Comparison of ENCODE assay signal across 18 cellular contexts in the genomic region with DNA sequence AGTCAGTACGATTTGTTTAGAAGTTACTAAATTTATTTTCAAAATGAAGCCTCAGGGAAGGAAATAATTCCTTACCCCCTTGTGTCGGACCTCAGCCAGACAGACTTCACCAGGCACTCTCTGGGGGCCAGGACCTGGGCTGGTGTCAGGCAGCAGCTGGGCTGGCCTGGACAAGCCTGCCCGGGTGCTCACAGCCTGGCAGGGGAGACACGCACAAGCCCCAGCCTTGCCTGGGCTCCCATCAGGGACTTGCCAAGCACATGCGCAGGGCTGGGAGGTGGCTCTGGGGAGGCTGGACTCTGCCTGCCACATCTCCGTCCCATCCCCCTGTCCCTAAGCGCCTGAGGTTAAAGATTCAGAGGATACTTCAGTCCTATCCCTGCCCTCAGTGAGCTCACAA. TPM values are rescaled to one million over a fixed set of nuclear protein-coding genes. Genes with fewer than 3 reads are reported as not detected.
A peak's percentile ranks its signal among the peaks of the same experiment; 100 is the strongest.
DNase-seq lines count a peak whose midpoint lies in the region; ATAC-seq and TF ChIP-seq lines count a peak whose summit lies in the region.
"Had no signal": no experiment of that assay in that cellular context is flagged by ENCODE, and none has a peak within 500 bp of the region (broad histone marks: within the 10 kb centered on the region; RNA-seq: fewer than 3 reads in every experiment).

No MANE protein-coding gene starts in this region.

- no peak for TF ChIP-seq EP300 in upper lobe of left lung (IDR thresholded peaks at IDR 0.05)

- TF ChIP-seq POLR2A in upper lobe of left lung (IDR thresholded peaks at IDR 0.05): no peak

- H3K4me1 ChIP-seq in upper lobe of left lung: peaks cover 38 to 73% (median 48%) of the 10 kb centered on the region in 4 donors
- H3K4me1 ChIP-seq: A549, gastrocnemius medialis had no signal

- 66 to 78% methylated on average over 5 to 7 of the region's 7 CpGs for WGBS in upper lobe of left lung, 2 donors

- ATAC-seq in upper lobe of left lung (ENCODE audit: low FRiP score in 2 of 2) (no peak), GM19324 (IDR thresholded peaks at IDR 0.05; ENCODE audit: low FRiP score, unreplicated experiment) (no peak)
- ATAC-seq: A549; gastrocnemius medialis; naive thymus-derived CD4-positive, alpha-beta T cell; right cardiac atrium; stimulated activated naive CD8-positive, alpha-beta T cell treated with anti-CD3 and anti-CD28 coated beads, Interleukin-15, Interleukin-2, amounts not matched to agents 100 U/mL and 50 U/mL, for 24 hours; T-helper 17 cell had no signal

- H3K36me3 ChIP-seq in upper lobe of left lung: no peaks in the 10 kb centered on the region
- H3K36me3 ChIP-seq: gastrocnemius medialis had no signal

- peak overlapping the region; percentile 70 to 84 (median 74) for H3K27ac ChIP-seq in upper lobe of left lung
- H3K27ac ChIP-seq: A549, gastrocnemius medialis had no signal

- TF ChIP-seq CTCF in upper lobe of left lung (IDR thresholded peaks at IDR 0.05): no peak
- no peak for TF ChIP-seq CTCF in GM13976 (IDR thresholded peaks at IDR 0.05; ENCODE audit: borderline replicate concordance, control extremely low read depth, extremely low read depth, insufficient read depth, missing control alignments)

- no peaks in the 10 kb centered on the region for H3K27me3 ChIP-seq in upper lobe of left lung
- H3K27me3 ChIP-seq: dorsolateral prefrontal cortex, gastrocnemius medialis had no signal

- in situ Hi-C loops in GM13976 (cut with MboI; ENCODE audit: low sequenced_read_pairs, unreplicated experiment): no loop called here

- no peak overlapping the region for H3K4me3 ChIP-seq in upper lobe of left lung
- H3K4me3 ChIP-seq: A549, dorsolateral prefrontal cortex, gastrocnemius medialis had no signal

- DNase-seq in activated effector memory CD4-positive, alpha-beta T cell treated with anti-CD3 and anti-CD28 coated beads, Interleukin-2, amount 50 U/mL, for 16 hours: peak; percentile 57
- DNase-seq in activated effector memory CD4-positive, alpha-beta T cell treated with Interleukin-2 at 50 U/mL for 16 hours: no peak
- peak; percentile 35 for DNase-seq in epidermal melanocyte (ENCODE audit: insufficient read length, low spot score)
- DNase-seq in myocyte (ENCODE audit: low read depth): peak; percentile 26
- DNase-seq in upper lobe of left lung: peak; percentile 22 to 79
- DNase-seq in GM13976 (ENCODE audit: low spot score): no peak
- DNase-seq in amygdala (lab: John Stamatoyannopoulos, UW): no peak
- DNase-seq: activated CD4-positive, alpha-beta T cell treated with anti-CD3 and anti-CD28 coated beads, Interleukin-2, amount 50 U/mL, for 1 hour; gastrocnemius medialis; naive thymus-derived CD4-positive, alpha-beta T cell; NCI-H187; NCI-H774; stimulated activated naive CD8-positive, alpha-beta T cell treated with anti-CD3 and anti-CD28 coated beads, Interleukin-15, Interleukin-2, amounts not matched to agents 100 U/mL and 50 U/mL, for 24 hours had no signal

- no peaks in the 10 kb centered on the region for H3K9me3 ChIP-seq in upper lobe of left lung
- H3K9me3 ChIP-seq: A549, gastrocnemius medialis had no signal

RNA-seq across cellular contexts. Expression of a gene that starts 56.8 kb away (rescaled TPM):
- 30.8 and 43.1 TPM in 2 replicates for total RNA-seq in myocyte
- 20.9 TPM for polyA plus RNA-seq in myocyte (2012)
- total RNA-seq in upper lobe of left lung: 10 to 100 TPM; 24.0 to 96.8 (median 37.0) TPM

Comparison
In these comparisons a context has a peak if more than half of its experiments do, and no peak if none do; other contexts are left out.
1. DNase-seq: peak in activated effector memory CD4-positive, alpha-beta T cell treated with anti-CD3 and anti-CD28 coated beads, Interleukin-2, amount 50 U/mL, for 16 hours (single experiment), epidermal melanocyte (single experiment), myocyte (single experiment) and upper lobe of left lung (2 of 2); none in activated effector memory CD4-positive, alpha-beta T cell treated with Interleukin-2 at 50 U/mL for 16 hours (single experiment), GM13976 (single experiment) and amygdala (0 of 56).